In genomic region chr2:23107341-23107941, GRCh38 we compare ENCODE assay signal across 21 cellular contexts.
"Had no signal": no experiment of that assay in that cellular context is flagged by ENCODE, and none has a peak within 500 bp of the region (broad histone marks: within the 10 kb centered on the region; RNA-seq: fewer than 3 reads in every experiment).

No MANE protein-coding gene starts in this region.

- H3K4me2 ChIP-seq: neural progenitor cell had no signal

- DNase-seq: activated CD4-positive, alpha-beta T cell treated with anti-CD3 and anti-CD28 coated beads, Interleukin-2, amount 50 U/mL, for 1 hour; activated CD8-positive, alpha-beta memory T cell treated with anti-CD3 and anti-CD28 coated beads, Interleukin-2, amount 50 U/mL, for 48 hours; activated effector memory CD4-positive, alpha-beta T cell treated with anti-CD3 and anti-CD28 coated beads, Interleukin-2, amount 50 U/mL, for 16 hours; activated T-cell treated with anti-CD3 and anti-CD28 coated beads, Interleukin-2, amount 50 U/mL, for 72 hours; heart left ventricle; kidney glomerular epithelial cell; left ventricle myocardium superior; naive thymus-derived CD4-positive, alpha-beta T cell; T1000; transverse colon had no signal

- H3K9ac ChIP-seq: neural progenitor cell had no signal

- H3K4me1 ChIP-seq: breast epithelium, gastroesophageal sphincter, neural progenitor cell, prostate gland, suprapubic skin, transverse colon, vagina had no signal

- ATAC-seq: activated T-cell treated with anti-CD3 and anti-CD28 coated beads, Interleukin-2, amount 50 U/mL, for 72 hours; gastroesophageal sphincter; heart left ventricle; left ventricle myocardium superior; naive thymus-derived CD4-positive, alpha-beta T cell had no signal

- H3K36me3 ChIP-seq: breast epithelium, gastroesophageal sphincter, heart left ventricle, neural progenitor cell, prostate gland, right atrium auricular region, suprapubic skin, transverse colon, vagina had no signal

- H3K4me3 ChIP-seq: breast epithelium, coronary artery, gastroesophageal sphincter, heart left ventricle, neural progenitor cell, prostate gland, right atrium auricular region, skin epidermis, suprapubic skin, transverse colon, vagina had no signal

- H3K9me3 ChIP-seq: prostate gland, suprapubic skin, transverse colon, vagina had no signal

- H3K27me3 ChIP-seq: breast epithelium, gastroesophageal sphincter, heart left ventricle, neural progenitor cell, right atrium auricular region, suprapubic skin, transverse colon, vagina had no signal

- H2AFZ ChIP-seq: neural progenitor cell had no signal

- FAIRE-seq: astrocyte, endometrium had no signal

- H3K27ac ChIP-seq: breast epithelium, coronary artery, gastroesophageal sphincter, heart left ventricle, neural progenitor cell, prostate gland, right atrium auricular region, skin epidermis, suprapubic skin, transverse colon, vagina had no signal
